In genomic region chr5:117203584-117203983, GRCh38 we compare ENCODE assay signal across 27 cellular contexts.
"Had no signal": no experiment of that assay in that cellular context is flagged by ENCODE, and none has a peak within 500 bp of the region (broad histone marks: within the 10 kb centered on the region; RNA-seq: fewer than 3 reads in every experiment).

No MANE protein-coding gene starts in this region.

- H3K27me3 Mint-ChIP-seq: dendritic cell treated with granulocyte-macrophage colony-stimulating factor and Interleukin-4, amounts not matched to agents 40 ng/mL and 50 ng/mL, for 4 days; effector memory CD8-positive, alpha-beta T cell had no signal

- H3K36me3 ChIP-seq: colonic mucosa, esophagus squamous epithelium, gastrocnemius medialis, heart right ventricle, left lung, lower lobe of right lung had no signal

- FAIRE-seq: endometrium, islet of Langerhans, keratinocyte had no signal

- ATAC-seq: effector memory CD8-positive, alpha-beta T cell; esophagus mucosa; gastrocnemius medialis; heart right ventricle; left cardiac atrium; left lung; left ventricle myocardium superior; lower lobe of right lung; mucosa of descending colon had no signal

- H3K4me3 Mint-ChIP-seq: dendritic cell treated with granulocyte-macrophage colony-stimulating factor and Interleukin-4, amounts not matched to agents 40 ng/mL and 50 ng/mL, for 4 days; effector memory CD8-positive, alpha-beta T cell; endodermal cell; mesothelial cell of epicardium had no signal

- H3K27ac ChIP-seq: colonic mucosa, epithelial cell of prostate, esophagus squamous epithelium, gastrocnemius medialis, heart right ventricle, left lung, lower lobe of right lung had no signal

- H3K27me3 ChIP-seq: colonic mucosa, esophagus squamous epithelium, gastrocnemius medialis, heart right ventricle, left lung had no signal

- H3K36me3 Mint-ChIP-seq: mesothelial cell of epicardium had no signal

- DNase-seq: colonic mucosa; cortex of kidney; effector CD8-positive, alpha-beta T cell; effector memory CD8-positive, alpha-beta T cell; endodermal cell; erythroblast; esophagus squamous epithelium; foreskin fibroblast; foreskin melanocyte; gastrocnemius medialis; glutamatergic neuron; head of caudate nucleus; heart right ventricle; hippocampal formation; left cardiac atrium; left lung; left ventricle myocardium superior; lower lobe of right lung; mesenchymal stem cell; mucosa of descending colon had no signal

- H3K27ac Mint-ChIP-seq: dendritic cell treated with granulocyte-macrophage colony-stimulating factor and Interleukin-4, amounts not matched to agents 40 ng/mL and 50 ng/mL, for 4 days; effector memory CD8-positive, alpha-beta T cell; endodermal cell; mesothelial cell of epicardium had no signal

- H3K4me3 ChIP-seq: colonic mucosa, esophagus squamous epithelium, gastrocnemius medialis, heart right ventricle, left lung, lower lobe of right lung, mucosa of descending colon had no signal

- H3K9me3 ChIP-seq: colonic mucosa, esophagus squamous epithelium, gastrocnemius medialis, heart right ventricle, left lung, lower lobe of right lung, mucosa of descending colon had no signal

- H3K9me3 Mint-ChIP-seq: endodermal cell, mesothelial cell of epicardium had no signal

- H3K4me1 ChIP-seq: colonic mucosa, gastrocnemius medialis, left lung, lower lobe of right lung had no signal
